Comparison of ENCODE assay signal across 32 cellular contexts in genomic region chr4:85030156-85030555, GRCh38.
"Had no signal": no experiment of that assay in that cellular context is flagged by ENCODE, and none has a peak within 500 bp of the region (broad histone marks: within the 10 kb centered on the region; RNA-seq: fewer than 3 reads in every experiment).

No MANE protein-coding gene starts in this region.

- ATAC-seq: activated CD8-positive, alpha-beta T cell treated with anti-CD3 and anti-CD28 coated beads for 36 hours; activated naive CD4-positive, alpha-beta T cell treated with anti-CD3 and anti-CD28 coated beads, Interleukin-2, amount 50 U/mL, for 72 hours; activated T-cell treated with anti-CD3 and anti-CD28 coated beads, Interleukin-2, amount 50 U/mL, for 4 hours; activated T-cell treated with anti-CD3 and anti-CD28 coated beads, Interleukin-2, amount 50 U/mL, for 72 hours; activated T-helper 17 cell treated with anti-CD3 and anti-CD28 coated beads, Interleukin-2, amount 50 U/mL, for 72 hours; body of pancreas had no signal

- FAIRE-seq: TTC549 had no signal

- DNase-seq: activated B cell treated with CpG ODN at 0.5 μM for 24 hours; activated CD4-positive, alpha-beta memory T cell treated with anti-CD3 and anti-CD28 coated beads for 36 hours; activated CD4-positive, alpha-beta T cell treated with anti-CD3 and anti-CD28 coated beads for 4 hours; activated CD4-positive, alpha-beta T cell treated with anti-CD3 and anti-CD28 coated beads, Interleukin-2, amount 10 ng/mL, durations not matched to agents 24 days and 14 days; activated CD4-positive, alpha-beta T cell treated with anti-CD3 and anti-CD28 coated beads, Interleukin-2, amount 50 U/mL, for 1 hour; activated CD4-positive, alpha-beta T cell treated with anti-CD3 and anti-CD28 coated beads, Interleukin-2, amount 50 U/mL, for 4 hours; activated CD4-positive, CD25-positive, alpha-beta regulatory T cell treated with anti-CD3 and anti-CD28 coated beads, Interleukin-2, amount 50 U/mL, for 72 hours; activated CD8-positive, alpha-beta memory T cell treated with anti-CD3 and anti-CD28 coated beads, Interleukin-2, amount 50 U/mL, for 4 hours; activated CD8-positive, alpha-beta T cell treated with anti-CD3 and anti-CD28 coated beads for 36 hours; activated effector memory CD4-positive, alpha-beta T cell treated with anti-CD3 and anti-CD28 coated beads, Interleukin-2, amount 50 U/mL, for 16 hours; activated gamma-delta T cell treated with Interleukin-2 at 50 U/mL for 16 hours; activated naive CD4-positive, alpha-beta T cell; activated naive CD4-positive, alpha-beta T cell treated with anti-CD3 and anti-CD28 coated beads for 36 hours; activated naive CD4-positive, alpha-beta T cell treated with anti-CD3 and anti-CD28 coated beads, Interleukin-2, amount 50 U/mL, for 16 hours; activated naive CD8-positive, alpha-beta T cell treated with anti-CD3 and anti-CD28 coated beads for 36 hours; activated T-cell treated with anti-CD3 and anti-CD28 coated beads for 4 hours; activated T-cell treated with anti-CD3 and anti-CD28 coated beads, Interleukin-2, amount 50 U/mL, for 1 hour; activated T-cell treated with anti-CD3 and anti-CD28 coated beads, Interleukin-2, amount 50 U/mL, for 4 hours; activated T-cell treated with anti-CD3 and anti-CD28 coated beads, Interleukin-2, amount 50 U/mL, for 72 hours; adrenal gland; amygdala; anterior cingulate cortex; body of pancreas; brain microvascular endothelial cell; central memory CD4-positive, alpha-beta T cell; SW 1271; T-helper 1 cell; T-helper 2 cell; T-helper 9 cell had no signal
